In the genomic region with DNA sequence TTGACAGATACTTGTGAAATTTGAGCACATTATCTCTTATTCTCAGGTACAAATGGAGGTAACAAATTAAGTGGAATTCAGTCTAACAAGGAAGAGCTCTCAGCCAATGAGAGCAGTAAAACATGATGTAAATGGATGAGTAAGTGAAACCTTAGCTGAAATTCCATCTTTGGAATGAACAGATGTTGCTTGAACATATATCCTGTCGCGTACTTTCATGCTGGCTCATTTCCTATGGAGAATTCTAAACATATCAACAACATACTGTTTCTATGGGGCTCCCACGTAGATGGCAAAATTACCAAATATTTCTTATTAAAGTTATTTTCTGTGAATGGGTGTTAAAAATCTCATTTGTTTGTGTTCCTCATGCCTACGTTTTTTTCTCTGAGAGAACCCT, we compare ENCODE assay signal across 28 cellular contexts.
DNase-seq lines count a peak whose midpoint lies in the region; ATAC-seq and TF ChIP-seq lines count a peak whose summit lies in the region.
"Had no signal": no experiment of that assay in that cellular context is flagged by ENCODE, and none has a peak within 500 bp of the region (broad histone marks: within the 10 kb centered on the region; RNA-seq: fewer than 3 reads in every experiment).

No MANE protein-coding gene starts in this region.

- in situ Hi-C loops in mammary epithelial cell (cut with MboI; ENCODE audit: low sequenced_read_pairs in 2 of 2) = no loop called here

- no peaks in the 10 kb centered on the region for H3K9me3 ChIP-seq in colonic mucosa
- no peaks in the 10 kb centered on the region for H3K9me3 ChIP-seq in mammary epithelial cell (replicated peaks; ENCODE audit: insufficient read depth, low read length)
- H3K9me3 ChIP-seq: esophagus muscularis mucosa, gastrocnemius medialis, ovary had no signal

- no peak overlapping the region for H2AFZ ChIP-seq in mammary epithelial cell (ENCODE audit: low read depth, low read length)
- H2AFZ ChIP-seq: hepatocyte had no signal

- no peaks in the 10 kb centered on the region for H3K36me3 ChIP-seq in colonic mucosa
- H3K36me3 ChIP-seq in mammary epithelial cell (ENCODE audit: insufficient read depth, low read length) = no peaks in the 10 kb centered on the region
- H3K36me3 ChIP-seq: cardiac muscle cell, esophagus muscularis mucosa, gastrocnemius medialis, ovary had no signal

- ATAC-seq in HG03432 (IDR thresholded peaks at IDR 0.05; ENCODE audit: unreplicated experiment) = no peak
- ATAC-seq: gastrocnemius medialis; stimulated activated naive CD8-positive, alpha-beta T cell treated with anti-CD3 and anti-CD28 coated beads, Interleukin-15, Interleukin-2, amounts not matched to agents 100 U/mL and 50 U/mL, for 24 hours had no signal

- H3K27me3 ChIP-seq in colonic mucosa (no peaks in the 10 kb centered on the region), mammary epithelial cell (ENCODE audit: insufficient read depth, low read length) (no peaks in the 10 kb centered on the region)
- H3K27me3 ChIP-seq: cardiac muscle cell, esophagus muscularis mucosa, gastrocnemius medialis, hepatocyte, ovary had no signal

- WGBS in mammary epithelial cell (ENCODE audit: low coverage, missing lambda C conversion rate) = 56% methylated on average over 4 of the region's 4 CpGs

- H3K4me2 ChIP-seq in mammary epithelial cell (ENCODE audit: insufficient read depth, low read depth, low read length) = no peak overlapping the region
- H3K4me2 ChIP-seq: hepatocyte had no signal

- CTCF ChIA-PET in mammary epithelial cell (lab: Charles Lee; ENCODE audit: low non-redundant PET) = no interaction called here

- H3K9ac ChIP-seq in colonic mucosa (ENCODE audit: low read depth in 2 of 2, low read length in 2 of 2) = no peak overlapping the region
- no peak overlapping the region for H3K9ac ChIP-seq in mammary epithelial cell (ENCODE audit: insufficient read depth, low read length)

- H3K4me1 ChIP-seq in colonic mucosa = no peaks in the 10 kb centered on the region
- H3K4me1 ChIP-seq in mammary epithelial cell (ENCODE audit: insufficient read depth, low read length) = no peaks in the 10 kb centered on the region
- H3K4me1 ChIP-seq: esophagus muscularis mucosa, gastrocnemius medialis had no signal

- no peaks in the 10 kb centered on the region for H4K20me1 ChIP-seq in mammary epithelial cell (ENCODE audit: insufficient read depth, low read length)

- peak; percentile 1 for DNase-seq in ELR (ENCODE audit: low read depth)
- DNase-seq in RKO (ENCODE audit: low spot score) = peak; percentile 9
- peak; percentile 72 for DNase-seq in dermis blood vessel endothelial cell
- DNase-seq in lung microvascular endothelial cell (ENCODE audit: low read depth in 2 of 2) = peak; percentile 77 to 81
- no peak for DNase-seq in colonic mucosa
- DNase-seq in mammary epithelial cell = no peak
- DNase-seq in NCI-H1694 (lab: John Stamatoyannopoulos, UW) = no peak
- DNase-seq: activated CD4-positive, CD25-positive, alpha-beta regulatory T cell treated with anti-CD3 and anti-CD28 coated beads, Interleukin-2, amount 50 U/mL, for 72 hours; activated T-cell treated with anti-CD3 and anti-CD28 coated beads for 4 hours; amygdala; cortex of kidney; DMS79; gastrocnemius medialis; GF-D8; NCI-H1048; NCI-H1694 treated with DMSO at 0.1 percent for 48 hours; NCI-H524 treated with DMSO at 0.1 percent for 48 hours; nephron progenitor cell; ovary; SHP77; stimulated activated CD4-positive, alpha-beta T cell treated with anti-CD3 and anti-CD28 coated beads, Interleukin-1b, Interleukin-23, amount 100 ng/mL, for 48 hours; stimulated activated naive CD8-positive, alpha-beta T cell treated with anti-CD3 and anti-CD28 coated beads, Interleukin-15, Interleukin-2, amounts not matched to agents 100 U/mL and 50 U/mL, for 24 hours; T-helper 2 cell had no signal

- no peak overlapping the region for H3K27ac ChIP-seq in colonic mucosa
- H3K27ac ChIP-seq in mammary epithelial cell (ENCODE audit: insufficient read depth, low read depth, low read length) = no peak overlapping the region
- H3K27ac ChIP-seq: cardiac muscle cell, esophagus muscularis mucosa, gastrocnemius medialis, hepatocyte, ovary, skin epidermis had no signal

- intact Hi-C loops in colonic mucosa (cut with DNase I) (no loop called here), mammary epithelial cell (cut with micrococcal nuclease) (no loop called here)

- no peak for TF ChIP-seq CTCF in colonic mucosa (IDR thresholded peaks at IDR 0.05)
- TF ChIP-seq CTCF in mammary epithelial cell (conservative IDR thresholded peaks at IDR 0.05 in 1 of 2, IDR thresholded peaks at IDR 0.05 in 1 of 2; ENCODE audit: extremely low read depth in 1 of 2, insufficient read depth in 1 of 2, low read depth in 1 of 2, low read length in 2 of 2) = no peak

- H3K4me3 ChIP-seq in colonic mucosa (no peak overlapping the region), mammary epithelial cell (replicated peaks in 1 of 3; ENCODE audit: insufficient read depth in 1 of 3, low read depth in 2 of 3, low read length in 3 of 3) (no peak overlapping the region)
- H3K4me3 ChIP-seq: cardiac muscle cell, esophagus muscularis mucosa, gastrocnemius medialis, hepatocyte, ovary, skin epidermis had no signal

- BruUV-seq in mammary epithelial cell (replicated peaks; lab: Mats Ljungman, UMichigan) = no TSS peak

- no peaks in the 10 kb centered on the region for H3K79me2 ChIP-seq in mammary epithelial cell (ENCODE audit: insufficient read depth, low read length)
- H3K79me2 ChIP-seq: hepatocyte had no signal

- dilution Hi-C loops in mammary epithelial cell (cut with HindIII; ENCODE audit: low sequenced_read_pairs) = no loop called here

Comparison
In these comparisons a context has a peak if more than half of its experiments do, and no peak if none do; other contexts are left out.
1. DNase-seq: peak in ELR (single experiment), RKO (single experiment), dermis blood vessel endothelial cell (single experiment) and lung microvascular endothelial cell (2 of 2); none in colonic mucosa (single experiment), mammary epithelial cell (single experiment) and NCI-H1694 (single experiment).